Comparison of ENCODE assay signal across 1 cellular context in genomic region chr3:156978471-156978961, GRCh38.
TF ChIP-seq lines count a peak whose summit lies in the region.

No MANE protein-coding gene starts in this region.

TF ChIP-seq in GM12878, 131 proteins besides CTCF, POLR2A, EP300 and RAD21 (continued from another document and continues in another):
- no peak for TF ChIP-seq MEF2A (IDR thresholded peaks at IDR 0.05; ENCODE audit: insufficient read depth, low read depth, low read length)
- TF ChIP-seq SIN3A (IDR thresholded peaks at IDR 0.05; ENCODE audit: low read depth, low read length) = no peak
- TF ChIP-seq BCL11A (IDR thresholded peaks at IDR 0.05; ENCODE audit: low read depth, low read length) = peak; percentile 67
- no peak for TF ChIP-seq HSF1 (IDR thresholded peaks at IDR 0.05; ENCODE audit: low read depth, low read length)
- peak; percentile 86 for TF ChIP-seq NFIC (IDR thresholded peaks at IDR 0.05; ENCODE audit: low read depth, low read length)
- TF ChIP-seq USF1 (IDR thresholded peaks at IDR 0.05; ENCODE audit: borderline replicate concordance, extremely low read length, insufficient read depth, low read depth, low read length) = peak; percentile 24
- TF ChIP-seq TCF3 (IDR thresholded peaks at IDR 0.05; ENCODE audit: borderline replicate concordance, insufficient read depth, low read depth, low read length) = 0 out of 2 replicates have a peak, but pooled peaks have one; percentile 4
- peak; percentile 93 for TF ChIP-seq RUNX3 (IDR thresholded peaks at IDR 0.05; ENCODE audit: low read length)
- no peak for TF ChIP-seq ZSCAN29 (IDR thresholded peaks at IDR 0.05)
- TF ChIP-seq POLR2AphosphoS5 (IDR thresholded peaks at IDR 0.05; ENCODE audit: low read length) = peak; percentile 30; the same call in 1 of the 2 replicates
- no peak for TF ChIP-seq ESRRA (IDR thresholded peaks at IDR 0.05; ENCODE audit: low read length)
- TF ChIP-seq RELA (IDR thresholded peaks at IDR 0.05; ENCODE audit: borderline replicate concordance, partially characterized antibody) = no peak
- TF ChIP-seq ATF2 (IDR thresholded peaks at IDR 0.05; ENCODE audit: low read length) = peak; percentile 81
- peak; percentile 58; the same call in 1 of the 2 replicates for TF ChIP-seq CBFB (IDR thresholded peaks at IDR 0.05; ENCODE audit: low read depth)
- TF ChIP-seq CHD2 (IDR thresholded peaks at IDR 0.05; ENCODE audit: borderline replicate concordance, low read depth, low read length) = peak; percentile 62; the same call in 1 of the 2 replicates
- no peak for TF ChIP-seq RB1 (IDR thresholded peaks at IDR 0.05; ENCODE audit: borderline replicate concordance)
- 0 out of 2 replicates have a peak, but pooled peaks have one; percentile 61 for TF ChIP-seq STAT3 (IDR thresholded peaks at IDR 0.05; ENCODE audit: low read depth, low read length)
- TF ChIP-seq RCOR1 (conservative IDR thresholded peaks at IDR 0.05; ENCODE audit: low read depth, low read length) = no peak
- no peak for TF ChIP-seq SUPT20H (IDR thresholded peaks at IDR 0.05; ENCODE audit: borderline replicate concordance, control insufficient read depth, low read depth, low read length)
- peak; percentile 57; the same call in 1 of the 2 replicates for TF ChIP-seq YY1 (IDR thresholded peaks at IDR 0.05; ENCODE audit: low read depth, low read length)
- TF ChIP-seq GATAD2B (conservative IDR thresholded peaks at IDR 0.05; ENCODE audit: low read depth) = no peak
- 0 out of 2 replicates have a peak, but pooled peaks have one; percentile 20 for TF ChIP-seq NR2F1 (conservative IDR thresholded peaks at IDR 0.05)
- no peak for TF ChIP-seq EGR1 (IDR thresholded peaks at IDR 0.05; ENCODE audit: borderline replicate concordance in 1 of 2, low read depth in 2 of 2, low read length in 2 of 2)
- peak; percentile 94 for TF ChIP-seq ATF7 (IDR thresholded peaks at IDR 0.05; ENCODE audit: low read depth)
- TF ChIP-seq SREBF2 (IDR thresholded peaks at IDR 0.05; ENCODE audit: low read length) = no peak
- peak; percentile 17; the same call in 1 of the 2 replicates for TF ChIP-seq ZBTB40 (IDR thresholded peaks at IDR 0.05; ENCODE audit: borderline replicate concordance)
- 0 out of 2 replicates have a peak, but pooled peaks have one; percentile 53 for TF ChIP-seq ZNF592 (IDR thresholded peaks at IDR 0.05)
- no peak for TF ChIP-seq ZNF207 (IDR thresholded peaks at IDR 0.05; ENCODE audit: borderline replicate concordance)
- no peak for TF ChIP-seq ZNF622 (IDR thresholded peaks at IDR 0.05)
- no peak for TF ChIP-seq E4F1 (IDR thresholded peaks at IDR 0.05; ENCODE audit: borderline replicate concordance, partially characterized antibody)
- TF ChIP-seq SKIL (IDR thresholded peaks at IDR 0.05; ENCODE audit: low read depth, poor library complexity, severe bottlenecking) = peak; percentile 88
- no peak for TF ChIP-seq NFXL1 (IDR thresholded peaks at IDR 0.05; ENCODE audit: borderline replicate concordance)
- TF ChIP-seq KLF5 (IDR thresholded peaks at IDR 0.05; ENCODE audit: partially characterized antibody) = no peak
- peak; percentile 67; the same call in 1 of the 2 replicates for TF ChIP-seq ZNF217 (IDR thresholded peaks at IDR 0.05)
- no peak for TF ChIP-seq KDM1A (IDR thresholded peaks at IDR 0.05; ENCODE audit: borderline replicate concordance)
- peak; percentile 84 for TF ChIP-seq MLLT1 (IDR thresholded peaks at IDR 0.05)
- peak in 1 of 2 experiments; percentile 60; a peak in 1 of 4 replicates for TF ChIP-seq CEBPB (IDR thresholded peaks at IDR 0.05; ENCODE audit: borderline replicate concordance in 1 of 2, low read depth in 2 of 2, low read length in 2 of 2)
- TF ChIP-seq ZBED1 (IDR thresholded peaks at IDR 0.05; ENCODE audit: borderline replicate concordance) = no peak
- no peak for TF ChIP-seq POLR2AphosphoS2 (IDR thresholded peaks at IDR 0.05; ENCODE audit: low read depth, low read length)
- TF ChIP-seq IRF4 (IDR thresholded peaks at IDR 0.05; ENCODE audit: low read depth, low read length) = peak; percentile 95
- TF ChIP-seq MAX (IDR thresholded peaks at IDR 0.05; ENCODE audit: low read depth, low read length) = peak; percentile 42; the same call in 1 of the 2 replicates
- peak; percentile 75; the same call in 1 of the 2 replicates for TF ChIP-seq BACH1 (IDR thresholded peaks at IDR 0.05; ENCODE audit: borderline replicate concordance)
- peak; percentile 75; the same call in 1 of the 2 replicates for TF ChIP-seq ASH2L (IDR thresholded peaks at IDR 0.05; ENCODE audit: borderline replicate concordance, low read depth)
- TF ChIP-seq MEF2B (IDR thresholded peaks at IDR 0.05; ENCODE audit: partially characterized antibody, poor library complexity, severe bottlenecking) = peak; percentile 80
